ENCODE assay signal across 1 cellular context in genomic region chr6:42378125-42378524, GRCh38.
TF ChIP-seq lines count a peak whose summit lies in the region.

No MANE protein-coding gene starts in this region.

TF ChIP-seq in GM23338, 12 proteins besides CTCF, POLR2A, EP300 and RAD21 (continued from another document):
- TF ChIP-seq REST (IDR thresholded peaks at IDR 0.05; ENCODE audit: unreplicated experiment) (no peak), NANOG (IDR thresholded peaks at IDR 0.05; ENCODE audit: borderline replicate concordance) (no peak), CREB1 (CRISPR knock-in tag; IDR thresholded peaks at IDR 0.05; ENCODE audit: low read depth) (no peak), POLR2AphosphoS5 (IDR thresholded peaks at IDR 0.05; ENCODE audit: low read depth) (no peak), ZNF462 (CRISPR knock-in tag; IDR thresholded peaks at IDR 0.05) (no peak)
